8 cellular contexts compared by ENCODE assay signal in the genomic region with DNA sequence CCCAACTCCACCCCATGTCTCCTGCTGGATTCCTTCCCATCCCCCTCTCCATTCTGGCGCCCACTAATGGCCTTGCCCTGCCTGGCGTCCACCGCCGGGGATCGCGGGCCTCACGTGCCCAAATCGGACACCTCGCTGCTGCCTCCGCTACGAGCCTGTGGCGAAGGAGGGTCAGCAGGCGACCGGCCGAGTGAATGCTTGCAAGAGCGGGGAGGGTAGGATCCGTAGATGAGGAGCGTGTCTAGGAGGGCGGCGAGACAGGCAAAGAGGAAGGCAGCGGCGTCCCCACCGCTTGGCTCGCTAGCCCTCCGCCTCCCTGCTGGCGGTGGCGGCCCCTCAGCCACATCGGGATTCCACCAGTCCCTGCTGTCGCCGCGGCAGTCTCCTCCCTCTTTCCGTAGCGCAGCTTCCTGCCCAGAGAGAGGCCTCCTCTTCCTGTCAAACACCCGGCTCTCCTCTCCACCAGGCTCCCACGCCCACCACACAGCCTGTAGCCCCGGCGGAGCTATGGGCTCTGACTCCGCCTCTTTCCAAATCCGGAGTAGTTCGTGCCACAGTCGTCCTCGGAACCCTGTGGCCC.
A peak's percentile ranks its signal among the peaks of the same experiment; 100 is the strongest.
DNase-seq lines count a peak whose midpoint lies in the region; ATAC-seq lines count a peak whose summit lies in the region.

TSS of gene SPIN2B (minus strand) at position 387 of the 580 bp plus-strand sequence.

- ATAC-seq in GM18909 (IDR thresholded peaks at IDR 0.05; ENCODE audit: poor library complexity, unreplicated experiment), result peak; percentile 100
- peak; percentile 100 for ATAC-seq in HG03159 (IDR thresholded peaks at IDR 0.05; ENCODE audit: unreplicated experiment)

- peak; percentile 88 for DNase-seq in AG08395 (ENCODE audit: low spot score)
- peak; percentile 36 for DNase-seq in NCI-H345 treated with DMSO at 0.1 percent for 48 hours (lab: John Stamatoyannopoulos, UW; ENCODE audit: unreplicated experiment)
- peak; percentile 46 for DNase-seq in activated CD4-positive, CD25-positive, alpha-beta regulatory T cell treated with anti-CD3 and anti-CD28 coated beads, Interleukin-2, amount 50 U/mL, for 16 hours (ENCODE audit: low read depth, low spot score)
- DNase-seq in cerebellar cortex (ENCODE audit: low spot score), result peak; percentile 86
- peak; percentile 70 for DNase-seq in kidney glomerular epithelial cell (lab: John Stamatoyannopoulos, UW)
- peak; percentile 29 to 37 for DNase-seq in stimulated activated CD4-positive, alpha-beta T cell treated with anti-CD3 and anti-CD28 coated beads, Interleukin-1b, Interleukin-23, amount 100 ng/mL, for 1 hour (ENCODE audit: low read depth in 2 of 2)

Comparison
In these comparisons a context has a peak if more than half of its experiments do, and no peak if none do; other contexts are left out.
1. Peak in every context shown above with its lines: DNase-seq and ATAC-seq.
2. DNase-seq: peak in every context shown above with its lines; median percentile 88 in AG08395; 86 in cerebellar cortex; 70 in kidney glomerular epithelial cell; 46 in activated CD4-positive, CD25-positive, alpha-beta regulatory T cell treated with anti-CD3 and anti-CD28 coated beads, Interleukin-2, amount 50 U/mL, for 16 hours; 36 in NCI-H345 treated with DMSO at 0.1 percent for 48 hours; 33 in stimulated activated CD4-positive, alpha-beta T cell treated with anti-CD3 and anti-CD28 coated beads, Interleukin-1b, Interleukin-23, amount 100 ng/mL, for 1 hour.